In genomic region chr1:201020647-201021332, GRCh38 we compare ENCODE assay signal across 8 cellular contexts. TPM values are rescaled to one million over a fixed set of nuclear protein-coding genes. Genes with fewer than 3 reads are reported as not detected.
A peak's percentile ranks its signal among the peaks of the same experiment; 100 is the strongest.
DNase-seq lines count a peak whose midpoint lies in the region; ATAC-seq, FAIRE-seq and TF ChIP-seq lines count a peak whose summit lies in the region.

No MANE protein-coding gene starts in this region.

- intact Hi-C loops in Caco-2 (cut with micrococcal nuclease; ENCODE audit: unreplicated experiment): loop anchor here (5.0 kb wide), 2 partner anchors 43 to 128 kb away; partner anchors contain the start of gene INAVA

- no peak overlapping the region for H3K27ac Mint-ChIP-seq in Caco-2 (ENCODE audit: unreplicated experiment)

- H3K9ac ChIP-seq in HUES48 (ENCODE audit: low read depth, low read length): no peak overlapping the region

- H3K36me3 ChIP-seq in Caco-2 (ENCODE audit: control insufficient read depth, insufficient read depth, low read length): no peaks in the 10 kb centered on the region
- no peaks in the 10 kb centered on the region for H3K36me3 ChIP-seq in HUES48 (ENCODE audit: control insufficient read depth, insufficient read depth, low read length)
- no peaks in the 10 kb centered on the region for H3K36me3 ChIP-seq in small intestine (ENCODE audit: control insufficient read depth in 2 of 2, insufficient read depth in 2 of 2, low read length in 2 of 2)

- H3K9me3 ChIP-seq in Caco-2 (no peaks in the 10 kb centered on the region), HUES48 (ENCODE audit: control insufficient read depth, insufficient read depth, low read length) (no peaks in the 10 kb centered on the region), small intestine (ENCODE audit: control insufficient read depth, low read depth) (no peaks in the 10 kb centered on the region)

- H3K27me3 ChIP-seq in Caco-2 (replicated peaks; ENCODE audit: control insufficient read depth, insufficient read depth, low read length) (no peaks in the 10 kb centered on the region; the same call in 1 of the 2 replicates), HUES48 (ENCODE audit: control insufficient read depth, insufficient read depth, low read length) (peaks cover 7% of the 10 kb centered on the region), small intestine (ENCODE audit: control insufficient read depth in 2 of 2, insufficient read depth in 2 of 2, low read length in 2 of 2) (no peaks in the 10 kb centered on the region)

- POLR2A ChIA-PET in Caco-2 (lab: Charles Lee): interaction anchor here (0.6 kb wide), 1 partner anchor 8 kb away, joined by 3 read pairs; no protein-coding TSS in a partner anchor

- peak; percentile 34 to 48 for TF ChIP-seq CTCF in Caco-2 (IDR thresholded peaks at IDR 0.05; ENCODE audit: insufficient read depth in 1 of 2, low read depth in 1 of 2, low read length in 1 of 2, severe bottlenecking in 1 of 2, unreplicated experiment in 1 of 2)
- peak; percentile 30 for TF ChIP-seq CTCF in fibroblast of mammary gland (conservative IDR thresholded peaks at IDR 0.05; ENCODE audit: control insufficient read depth, insufficient read depth, low read depth, low read length)

- BruUV-seq in Caco-2 (replicated peaks; lab: Mats Ljungman, UMichigan): no TSS peak

- H3K4me3 Mint-ChIP-seq in Caco-2 (ENCODE audit: unreplicated experiment): no peak overlapping the region

- H3K36me3 Mint-ChIP-seq in Caco-2 (ENCODE audit: insufficient read depth, unreplicated experiment): no peaks in the 10 kb centered on the region

- DNase-seq in Caco-2 (peak in 1 of 2 experiments; percentile 21), fibroblast of mammary gland (ENCODE audit: low read depth) (no peak), small intestine (no peak), NCI-H524 treated with DMSO at 0.1 percent for 48 hours (lab: John Stamatoyannopoulos, UW) (no peak)
- DNase-seq in activated CD4-positive, alpha-beta T cell treated with anti-CD3 and anti-CD28 coated beads for 48 hours: peak; percentile 62

- H3K9me3 Mint-ChIP-seq in Caco-2 (ENCODE audit: unreplicated experiment): no peaks in the 10 kb centered on the region

- H3K27ac ChIP-seq in HUES48 (ENCODE audit: low read depth, low read length) (peak overlapping the region; percentile 46), small intestine (ENCODE audit: low read depth in 1 of 2, low read length in 1 of 2) (peak overlapping the region; percentile 72 to 93)

- CTCF ChIA-PET in Caco-2 (lab: Charles Lee): interaction anchor here (0.5 to 1.4 kb wide), 9 partner anchors 18 to 915 kb away, joined by 3 to 6 read pairs (median 3); no protein-coding TSS in a partner anchor

- peaks cover 25% of the 10 kb centered on the region for H3K4me1 Mint-ChIP-seq in Caco-2 (ENCODE audit: low read depth, unreplicated experiment)

- peaks cover 21% of the 10 kb centered on the region for H3K4me1 ChIP-seq in Caco-2
- H3K4me1 ChIP-seq in HUES48 (ENCODE audit: control insufficient read depth, insufficient read depth, low read length): peaks cover 43% of the 10 kb centered on the region
- peaks cover 7 to 31% of the 10 kb centered on the region in 2 donors for H3K4me1 ChIP-seq in small intestine (ENCODE audit: control insufficient read depth in 2 of 2, insufficient read depth in 1 of 2, low read depth in 1 of 2, low read length in 1 of 2)

- peaks cover 3% of the 10 kb centered on the region for H3K27me3 Mint-ChIP-seq in Caco-2 (ENCODE audit: insufficient read depth, unreplicated experiment)

- no peak overlapping the region for H3K4me3 ChIP-seq in Caco-2 (ENCODE audit: low read depth, low read length)
- H3K4me3 ChIP-seq in HUES48 (ENCODE audit: low read depth, low read length): no peak overlapping the region
- no peak overlapping the region for H3K4me3 ChIP-seq in fibroblast of mammary gland (ENCODE audit: control insufficient read depth, low read depth, low read length)
- H3K4me3 ChIP-seq in small intestine (ENCODE audit: low read depth in 1 of 2, low read length in 2 of 2): no peak overlapping the region

- ATAC-seq in GM18867 (IDR thresholded peaks at IDR 0.05; ENCODE audit: unreplicated experiment) (no peak), HG02759 (IDR thresholded peaks at IDR 0.05; ENCODE audit: unreplicated experiment) (no peak)

- 63 to 68% (median 63%) methylated on average over 8 to 10 of the region's 10 CpGs for WGBS in small intestine, 3 donors

- no peak for FAIRE-seq in small intestine (lab: Jason Lieb, UNC)

RNA-seq across cellular contexts. Expression of gene KIF21B, which starts 2.7 kb away (rescaled TPM):
- 2.4 and 2.6 TPM in 2 replicates for total RNA-seq in Caco-2 (2022)
- polyA plus RNA-seq in small intestine: 10 to 100 TPM in 1 of 3 donors, 1 to 10 TPM in 1, under 1 TPM in 1; 0.89 to 12.9 (median 2.4) TPM
